ENCODE assay signal across 8 cellular contexts in the genomic region with DNA sequence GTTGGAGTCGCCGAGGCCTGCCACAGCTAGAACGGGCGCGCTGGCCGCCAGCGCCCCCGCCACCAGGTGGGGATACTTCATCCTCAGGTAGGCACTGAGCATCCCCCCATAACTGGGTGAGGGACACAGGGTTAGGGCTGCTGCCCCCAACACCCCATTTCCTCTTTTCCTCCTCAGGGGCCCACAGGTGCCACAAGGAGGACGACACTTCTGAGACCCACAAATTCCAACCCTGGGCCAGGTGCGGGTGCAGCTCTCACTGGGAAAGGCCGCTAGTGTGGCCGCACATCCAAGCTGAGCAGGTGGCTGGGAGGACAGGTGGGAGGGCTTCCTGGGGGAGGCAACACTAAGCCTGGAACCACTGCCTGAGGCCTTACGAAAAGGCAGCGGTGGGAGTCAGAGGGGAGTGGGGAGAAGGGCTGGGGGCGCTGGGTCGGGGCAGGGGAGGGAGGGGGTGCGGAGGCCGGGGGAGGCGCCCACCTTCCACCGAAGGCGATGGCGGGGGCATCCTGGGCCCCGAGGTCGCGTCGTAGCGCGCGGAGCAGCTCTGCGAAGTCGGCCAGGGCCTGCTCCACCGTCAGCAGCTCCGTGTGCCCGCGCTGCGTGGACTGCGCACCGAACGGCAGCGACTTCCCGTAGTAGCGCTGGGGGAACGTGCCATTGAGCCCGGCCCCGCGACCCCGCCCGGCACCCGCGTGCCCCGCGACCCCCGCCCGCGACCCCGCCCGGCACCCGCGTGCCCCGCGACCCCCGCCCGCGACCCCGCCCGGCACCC. TPM values are rescaled to one million over a fixed set of nuclear protein-coding genes. Genes with fewer than 3 reads are reported as not detected.
A peak's percentile ranks its signal among the peaks of the same experiment; 100 is the strongest.
DNase-seq lines count a peak whose midpoint lies in the region; ATAC-seq lines count a peak whose summit lies in the region.

No MANE protein-coding gene starts in this region.

- no peaks in the 10 kb centered on the region for H3K9me3 ChIP-seq in SK-N-MC (ENCODE audit: low read depth, low read length)
- no peaks in the 10 kb centered on the region for H3K9me3 ChIP-seq in effector memory CD4-positive, alpha-beta T cell (ENCODE audit: control insufficient read depth, low read length)
- no peaks in the 10 kb centered on the region for H3K9me3 ChIP-seq in SJCRH30 (replicated peaks)

- no peaks in the 10 kb centered on the region for H3K27me3 ChIP-seq in effector memory CD4-positive, alpha-beta T cell (replicated peaks; ENCODE audit: control insufficient read depth, insufficient read depth, low read length, poor library complexity, severe bottlenecking)
- H3K27me3 ChIP-seq in SJCRH30 = peaks cover 14% of the 10 kb centered on the region; the same call in 1 of the 2 replicates

- H3K27ac ChIP-seq in SK-N-MC (no peak overlapping the region), SJCRH30 (no peak overlapping the region)
- H3K27ac ChIP-seq in effector memory CD4-positive, alpha-beta T cell (ENCODE audit: insufficient read depth, low read length, poor library complexity, severe bottlenecking) = no peak overlapping the region

- ATAC-seq in HG03432 (IDR thresholded peaks at IDR 0.05; ENCODE audit: unreplicated experiment) (no peak), GM19467 (IDR thresholded peaks at IDR 0.05; ENCODE audit: unreplicated experiment) (no peak)

- DNase-seq in GM03348 (ENCODE audit: low spot score) (peak; percentile 53), SK-N-MC (ENCODE audit: low read depth, low spot score) (no peak), hypothalamus (lab: John Stamatoyannopoulos, UW) (no peak), SJCRH30 (no peak)
- no peak for DNase-seq in effector memory CD4-positive, alpha-beta T cell
- peak; percentile 40 for DNase-seq in stimulated activated CD4-positive, alpha-beta T cell treated with anti-CD3 and anti-CD28 coated beads, Interleukin-1b, Interleukin-23, amount 100 ng/mL, for 48 hours

- H3K9ac ChIP-seq in SK-N-MC (ENCODE audit: insufficient read length) = no peak overlapping the region

- H3K4me1 ChIP-seq in effector memory CD4-positive, alpha-beta T cell (ENCODE audit: control insufficient read depth, insufficient read depth, low read length, poor library complexity, severe bottlenecking) = peaks cover 14% of the 10 kb centered on the region
- H3K4me1 ChIP-seq in SJCRH30 = peaks cover 8% of the 10 kb centered on the region; the same call in 1 of the 2 replicates

- H3K36me3 ChIP-seq in SK-N-MC (ENCODE audit: insufficient read depth, low read length) (peaks cover 9% of the 10 kb centered on the region; the same call in 1 of the 2 replicates), SJCRH30 (peaks cover 12% of the 10 kb centered on the region)
- peaks cover 37% of the 10 kb centered on the region for H3K36me3 ChIP-seq in effector memory CD4-positive, alpha-beta T cell (ENCODE audit: control insufficient read depth, insufficient read depth, low read length)

- H3K4me3 ChIP-seq in SK-N-MC = peak overlapping the region; percentile 63
- H3K4me3 ChIP-seq in effector memory CD4-positive, alpha-beta T cell (ENCODE audit: insufficient read depth, low read depth, low read length, poor library complexity, severe bottlenecking) = peak overlapping the region; percentile 22
- no peak overlapping the region for H3K4me3 ChIP-seq in SJCRH30

RNA-seq across cellular contexts. Expression of gene DPP7, which starts 1.0 kb away (rescaled TPM):
- total RNA-seq in SJCRH30 (2014; rRNA removed; shearing (Covaris generic)) = 12.6 and 13.4 TPM in 2 replicates

RNA-seq across cellular contexts. Expression of gene GRIN1, which starts 25.4 kb away (rescaled TPM):
- 0.49 and 2.0 TPM in 2 replicates for total RNA-seq in SJCRH30 (2014; rRNA removed; shearing (Covaris generic))

RNA-seq across cellular contexts. Expression of gene MAN1B1, which starts 26.8 kb away (rescaled TPM):
- total RNA-seq in SJCRH30 (2014; rRNA removed; shearing (Covaris generic)) = 38.4 and 42.6 TPM in 2 replicates

RNA-seq across cellular contexts. Expression of gene UAP1L1, which starts 36.3 kb away (rescaled TPM):
- total RNA-seq in SJCRH30 (2014; rRNA removed; shearing (Covaris generic)) = 12.6 and 13.8 TPM in 2 replicates

RNA-seq across cellular contexts. Expression of gene SAPCD2, which starts 43.2 kb away (rescaled TPM):
- 69.7 and 71.0 TPM in 2 replicates for total RNA-seq in SJCRH30 (2014; rRNA removed; shearing (Covaris generic))

Comparison
In these comparisons a context has a peak if more than half of its experiments do, and no peak if none do; other contexts are left out.
1. DNase-seq: peak in GM03348 (single experiment) and stimulated activated CD4-positive, alpha-beta T cell treated with anti-CD3 and anti-CD28 coated beads, Interleukin-1b, Interleukin-23, amount 100 ng/mL, for 48 hours (single experiment); none in SK-N-MC (single experiment), effector memory CD4-positive, alpha-beta T cell (0 of 3), hypothalamus (0 of 51) and SJCRH30 (0 of 2).